1 cellular context compared by ENCODE assay signal in genomic region chr15:66735909-66736305, GRCh38.
TF ChIP-seq lines count a peak whose summit lies in the region.

No MANE protein-coding gene starts in this region.

TF ChIP-seq in K562, 482 proteins besides CTCF, POLR2A, EP300 and RAD21:
- no peak for TF ChIP-seq ZSCAN29 (IDR thresholded peaks at IDR 0.05)
- peak; percentile 73 for TF ChIP-seq NFIC (IDR thresholded peaks at IDR 0.05)
- no peak for TF ChIP-seq ZNF274 (IDR thresholded peaks at IDR 0.05; ENCODE audit: borderline replicate concordance, low read depth, low read length)
- TF ChIP-seq CUX1 (CRISPR knock-in tag; IDR thresholded peaks at IDR 0.05) = no peak
